ENCODE assay signal across 1 cellular context in genomic region chr22:24609888-24610287, GRCh38. TPM values are rescaled to one million over a fixed set of nuclear protein-coding genes. Genes with fewer than 3 reads are reported as not detected.
"Had no signal": no experiment of that assay in that cellular context is flagged by ENCODE, and none has a peak within 500 bp of the region (broad histone marks: within the 10 kb centered on the region; RNA-seq: fewer than 3 reads in every experiment).

No MANE protein-coding gene starts in this region.

RNA-seq across cellular contexts. Expression of gene GGT1, which starts 6.9 kb away (rescaled TPM):
- total RNA-seq: ascending aorta had no signal
